ENCODE assay signal across 1 cellular context in the genomic region with DNA sequence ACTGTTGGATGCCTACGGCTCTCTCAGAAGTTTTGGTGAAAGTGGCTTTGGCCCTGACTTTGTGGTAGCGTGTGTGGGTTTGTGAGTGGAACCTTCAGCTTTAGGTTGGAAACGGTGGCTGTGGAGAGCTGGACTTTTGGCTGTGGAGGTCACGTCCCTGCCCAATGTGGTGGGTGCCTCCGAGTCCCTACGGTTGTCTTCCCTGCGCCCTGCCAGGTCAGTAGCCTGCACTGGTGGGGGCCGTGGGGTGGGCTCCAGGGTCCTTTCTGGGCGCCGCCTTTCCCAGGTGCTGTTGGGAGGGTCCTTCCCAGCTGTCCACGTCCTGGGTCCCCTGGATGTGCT.
TF ChIP-seq lines count a peak whose summit lies in the region.

No MANE protein-coding gene starts in this region.

TF ChIP-seq in PFSK-1, 5 proteins besides CTCF, POLR2A, EP300 and RAD21:
- TF ChIP-seq, protein P1, sequence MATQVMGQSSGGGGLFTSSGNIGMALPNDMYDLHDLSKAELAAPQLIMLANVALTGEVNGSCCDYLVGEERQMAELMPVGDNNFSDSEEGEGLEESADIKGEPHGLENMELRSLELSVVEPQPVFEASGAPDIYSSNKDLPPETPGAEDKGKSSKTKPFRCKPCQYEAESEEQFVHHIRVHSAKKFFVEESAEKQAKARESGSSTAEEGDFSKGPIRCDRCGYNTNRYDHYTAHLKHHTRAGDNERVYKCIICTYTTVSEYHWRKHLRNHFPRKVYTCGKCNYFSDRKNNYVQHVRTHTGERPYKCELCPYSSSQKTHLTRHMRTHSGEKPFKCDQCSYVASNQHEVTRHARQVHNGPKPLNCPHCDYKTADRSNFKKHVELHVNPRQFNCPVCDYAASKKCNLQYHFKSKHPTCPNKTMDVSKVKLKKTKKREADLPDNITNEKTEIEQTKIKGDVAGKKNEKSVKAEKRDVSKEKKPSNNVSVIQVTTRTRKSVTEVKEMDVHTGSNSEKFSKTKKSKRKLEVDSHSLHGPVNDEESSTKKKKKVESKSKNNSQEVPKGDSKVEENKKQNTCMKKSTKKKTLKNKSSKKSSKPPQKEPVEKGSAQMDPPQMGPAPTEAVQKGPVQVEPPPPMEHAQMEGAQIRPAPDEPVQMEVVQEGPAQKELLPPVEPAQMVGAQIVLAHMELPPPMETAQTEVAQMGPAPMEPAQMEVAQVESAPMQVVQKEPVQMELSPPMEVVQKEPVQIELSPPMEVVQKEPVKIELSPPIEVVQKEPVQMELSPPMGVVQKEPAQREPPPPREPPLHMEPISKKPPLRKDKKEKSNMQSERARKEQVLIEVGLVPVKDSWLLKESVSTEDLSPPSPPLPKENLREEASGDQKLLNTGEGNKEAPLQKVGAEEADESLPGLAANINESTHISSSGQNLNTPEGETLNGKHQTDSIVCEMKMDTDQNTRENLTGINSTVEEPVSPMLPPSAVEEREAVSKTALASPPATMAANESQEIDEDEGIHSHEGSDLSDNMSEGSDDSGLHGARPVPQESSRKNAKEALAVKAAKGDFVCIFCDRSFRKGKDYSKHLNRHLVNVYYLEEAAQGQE (IDR thresholded peaks at IDR 0.05; ENCODE audit: insufficient read depth in 1 of 2, low read depth in 2 of 2, low read length in 2 of 2): no peak
- no peak for TF ChIP-seq FOXP2 (optimal IDR thresholded peaks at IDR 0.05; ENCODE audit: borderline replicate concordance, extremely low read depth, extremely low read length, insufficient read depth)
- TF ChIP-seq POLR2AphosphoS5 (IDR thresholded peaks at IDR 0.05; ENCODE audit: low read depth, low read length): 0 out of 2 replicates have a peak, but pooled peaks have one; percentile 1
- no peak for TF ChIP-seq SIN3A (IDR thresholded peaks at IDR 0.05; ENCODE audit: borderline replicate concordance, insufficient read depth, low read length)
- TF ChIP-seq TAF1 (IDR thresholded peaks at IDR 0.05; ENCODE audit: borderline replicate concordance, insufficient read depth, low read length): no peak
